Comparison of ENCODE assay signal across 8 cellular contexts in the genomic region with DNA sequence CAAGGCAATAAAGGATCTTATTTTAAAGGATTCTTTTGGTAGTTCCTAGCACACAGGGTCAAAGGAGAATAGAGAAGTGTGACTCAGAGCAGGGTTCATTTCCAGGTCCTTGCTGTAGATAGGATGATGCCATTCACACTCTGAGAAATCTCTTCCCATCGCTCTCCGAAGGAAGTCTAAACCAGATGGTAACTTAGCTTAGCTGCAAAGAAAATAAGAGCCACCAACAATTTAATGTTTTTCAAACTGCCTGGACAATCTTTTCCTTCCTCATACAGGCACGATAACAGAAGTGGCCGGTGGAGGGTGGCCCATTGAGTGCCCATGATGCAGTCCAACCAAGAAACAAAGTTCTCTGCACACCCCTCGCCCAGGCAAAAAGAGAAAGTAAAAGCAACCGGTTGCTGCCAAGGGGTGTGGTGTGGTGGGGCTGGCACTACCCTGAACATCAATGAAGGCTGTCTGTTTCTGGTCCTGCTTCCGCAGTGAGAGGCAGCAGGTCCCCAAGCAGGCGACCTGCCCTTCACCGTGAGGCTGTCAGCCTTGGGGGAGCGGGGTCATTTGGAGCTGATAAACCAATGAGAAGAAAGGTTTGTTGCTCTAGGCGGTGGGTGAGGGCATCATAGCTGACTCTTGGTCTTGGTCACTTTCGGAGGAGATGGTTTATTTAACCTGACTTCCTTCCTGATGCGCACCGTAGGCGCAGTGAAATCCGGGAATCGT. TPM values are rescaled to one million over a fixed set of nuclear protein-coding genes. Genes with fewer than 3 reads are reported as not detected.
A peak's percentile ranks its signal among the peaks of the same experiment; 100 is the strongest.
DNase-seq lines count a peak whose midpoint lies in the region; ATAC-seq and TF ChIP-seq lines count a peak whose summit lies in the region.

No MANE protein-coding gene starts in this region.

- peak overlapping the region; percentile 83 for H3K4me2 ChIP-seq in BLaER1

- peaks cover 14% of the 10 kb centered on the region for H3K36me3 ChIP-seq in BLaER1
- no peaks in the 10 kb centered on the region for H3K36me3 ChIP-seq in HUES6 (ENCODE audit: control insufficient read depth, insufficient read depth, low read length)
- H3K36me3 ChIP-seq in vagina, result no peaks in the 10 kb centered on the region

- peak overlapping the region; percentile 68 for H3K27ac ChIP-seq in BLaER1
- no peak overlapping the region for H3K27ac ChIP-seq in HUES6 (ENCODE audit: low read depth, low read length)
- H3K27ac ChIP-seq in vagina, result no peak overlapping the region

- no peak for TF ChIP-seq POLR2A in vagina (IDR thresholded peaks at IDR 0.05)

- ATAC-seq in GM19395 (IDR thresholded peaks at IDR 0.05; ENCODE audit: unreplicated experiment), result peak; percentile 27

- H3K9me3 ChIP-seq in BLaER1, result no peaks in the 10 kb centered on the region
- no peaks in the 10 kb centered on the region for H3K9me3 ChIP-seq in HUES6 (ENCODE audit: control insufficient read depth, insufficient read depth, low read depth, low read length)
- H3K9me3 ChIP-seq in vagina, result no peaks in the 10 kb centered on the region

- DNase-seq in activated CD8-positive, alpha-beta memory T cell treated with anti-CD3 and anti-CD28 coated beads for 4 hours (ENCODE audit: low read depth in 2 of 2), result peak; percentile 18 to 43
- peak; percentile 56 for DNase-seq in fibroblast of mammary gland (ENCODE audit: low read depth)
- DNase-seq in pons (ENCODE audit: low spot score), result peak; percentile 17
- no peak for DNase-seq in vagina (ENCODE audit: extremely low spot score in 2 of 2)
- no peak for DNase-seq in COR-L47 (lab: John Stamatoyannopoulos, UW)

- H3K9ac ChIP-seq in BLaER1 (peak overlapping the region; percentile 75), HUES6 (ENCODE audit: low read length) (no peak overlapping the region)

- H3K4me1 ChIP-seq in BLaER1, result peaks cover 17% of the 10 kb centered on the region
- H3K4me1 ChIP-seq in HUES6 (ENCODE audit: control insufficient read depth, insufficient read depth, low read length), result 0 out of 2 replicates have a peak, but pooled peaks cover 3% of the 10 kb centered on the region
- peaks cover 14% of the 10 kb centered on the region for H3K4me1 ChIP-seq in vagina

- H3K27me3 ChIP-seq in BLaER1, result no peaks in the 10 kb centered on the region
- H3K27me3 ChIP-seq in HUES6 (ENCODE audit: control insufficient read depth, insufficient read depth, low read length), result peaks cover 36% of the 10 kb centered on the region
- H3K27me3 ChIP-seq in vagina, result no peaks in the 10 kb centered on the region

- H3K4me3 ChIP-seq in BLaER1 (peak overlapping the region; percentile 75), HUES6 (ENCODE audit: low read depth, low read length) (peak overlapping the region; percentile 78), fibroblast of mammary gland (ENCODE audit: control insufficient read depth, low read depth, low read length) (no peak overlapping the region), vagina (peak overlapping the region; percentile 45 to 51)

- TF ChIP-seq CTCF in fibroblast of mammary gland (conservative IDR thresholded peaks at IDR 0.05; ENCODE audit: control insufficient read depth, insufficient read depth, low read depth, low read length) (no peak), vagina (IDR thresholded peaks at IDR 0.05) (no peak)

- H4K20me1 ChIP-seq in BLaER1, result peaks cover 14% of the 10 kb centered on the region

- intact Hi-C loops in vagina (cut with DNase I), result no loop called here

RNA-seq across cellular contexts. Expression of a gene that starts 1.0 kb away (rescaled TPM):
- 3.2 TPM for total RNA-seq in vagina

Comparison
In these comparisons a context has a peak if more than half of its experiments do, and no peak if none do; other contexts are left out.
1. DNase-seq: peak in activated CD8-positive, alpha-beta memory T cell treated with anti-CD3 and anti-CD28 coated beads for 4 hours (2 of 2), fibroblast of mammary gland (single experiment) and pons (single experiment); none in vagina (0 of 2) and COR-L47 (single experiment).